ENCODE assay signal across 8 cellular contexts in the genomic region with DNA sequence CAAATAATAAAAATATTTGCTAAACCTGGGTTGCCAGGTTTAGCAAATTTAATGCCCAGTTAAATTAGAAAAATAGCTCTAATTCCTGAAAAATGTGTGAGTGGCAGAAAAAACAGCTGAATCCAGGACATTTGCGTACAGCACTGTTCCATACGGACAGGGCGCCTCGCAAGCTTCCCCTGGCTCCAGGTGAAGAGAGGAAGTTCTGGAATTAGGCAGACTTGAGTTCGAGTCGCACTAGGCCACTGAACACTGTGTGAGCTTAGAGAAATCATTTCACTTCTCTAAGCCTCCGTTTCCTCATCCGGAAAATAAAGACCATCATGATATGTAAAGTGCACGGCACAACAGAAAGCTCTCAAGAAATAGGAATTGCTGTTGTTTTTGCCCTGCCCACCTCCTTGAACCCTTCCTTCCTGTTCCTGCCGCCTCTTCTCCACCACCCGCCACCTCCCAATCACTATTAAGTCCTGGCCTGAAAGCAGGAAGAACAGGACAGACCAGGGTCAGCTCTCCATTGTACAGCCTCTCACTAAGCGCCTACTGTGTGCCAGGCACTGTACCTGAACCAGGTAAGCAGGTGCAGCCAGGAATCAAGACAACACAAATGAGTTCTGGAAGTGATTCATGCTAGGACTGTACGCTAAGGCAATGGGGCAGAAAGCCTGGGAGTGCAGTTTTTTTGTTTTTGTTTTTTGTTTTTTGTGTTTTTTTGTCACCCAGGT. TPM values are rescaled to one million over a fixed set of nuclear protein-coding genes. Genes with fewer than 3 reads are reported as not detected.
DNase-seq lines count a peak whose midpoint lies in the region; ATAC-seq and TF ChIP-seq lines count a peak whose summit lies in the region.

No MANE protein-coding gene starts in this region.

- peak overlapping the region; percentile 86 for H3K4me3 Mint-ChIP-seq in progenitor cell of endocrine pancreas (ENCODE audit: low read depth)

- H4K20me1 ChIP-seq in DOHH2 (ENCODE audit: control insufficient read depth, insufficient read depth, low read depth, low read length) = no peaks in the 10 kb centered on the region
- no peaks in the 10 kb centered on the region for H4K20me1 ChIP-seq in PC-3 (ENCODE audit: low read length)

- H3K9me2 ChIP-seq in DOHH2 (replicated peaks; ENCODE audit: control insufficient read depth, low read length) = no peaks in the 10 kb centered on the region
- no peaks in the 10 kb centered on the region for H3K9me2 ChIP-seq in PC-3 (replicated peaks; ENCODE audit: low read length)

- CTCF ChIA-PET in PC-3 (lab: Charles Lee) = no interaction called here

- H2AFZ ChIP-seq in PC-3 (ENCODE audit: low read length) = peak overlapping the region; percentile 94

- peaks cover 8% of the 10 kb centered on the region for H3K36me3 Mint-ChIP-seq in progenitor cell of endocrine pancreas (ENCODE audit: insufficient read depth)

- H3K4me2 ChIP-seq in DOHH2 (ENCODE audit: low read length) = peak overlapping the region; percentile 59
- peak overlapping the region; percentile 99 for H3K4me2 ChIP-seq in PC-3 (ENCODE audit: low read length)

- ATAC-seq in PC-3 = no peak

- H3K4me1 ChIP-seq in DOHH2 (ENCODE audit: control insufficient read depth, low read length) = peaks cover 15% of the 10 kb centered on the region
- peaks cover 12% of the 10 kb centered on the region for H3K4me1 ChIP-seq in PC-3 (ENCODE audit: insufficient read depth, low read length)
- H3K4me1 ChIP-seq in esophagus (ENCODE audit: control insufficient read depth in 2 of 2, insufficient read depth in 2 of 2, low read length in 1 of 2) = peaks cover 11 to 15% of the 10 kb centered on the region in 2 donors

- H3K36me3 ChIP-seq in DOHH2 (ENCODE audit: control insufficient read depth, low read length) = no peaks in the 10 kb centered on the region
- H3K36me3 ChIP-seq in PC-3 (ENCODE audit: low read depth, low read length) = 0 out of 2 replicates have a peak, but pooled peaks cover 2% of the 10 kb centered on the region
- H3K36me3 ChIP-seq in esophagus (ENCODE audit: control insufficient read depth in 2 of 2, insufficient read depth in 2 of 2, low read length in 1 of 2) = peaks cover 0 to 9% of the 10 kb centered on the region in 2 donors

- no peaks in the 10 kb centered on the region for H3K79me2 ChIP-seq in DOHH2 (ENCODE audit: control insufficient read depth, low read length)
- peaks cover 10% of the 10 kb centered on the region; the same call in 1 of the 2 replicates for H3K79me2 ChIP-seq in PC-3 (ENCODE audit: low read length)

- WGBS in esophagus, 2 donors = 34 to 55% methylated on average over 13 of the region's 13 CpGs

- H3K27me3 Mint-ChIP-seq in progenitor cell of endocrine pancreas = peaks cover 10% of the 10 kb centered on the region

- peaks cover 16% of the 10 kb centered on the region for H3K4me1 Mint-ChIP-seq in progenitor cell of endocrine pancreas (ENCODE audit: low read depth)

- DNase-seq in PC-3 (peak; percentile 20), progenitor cell of endocrine pancreas (ENCODE audit: low spot score, unreplicated experiment) (no peak), nucleus accumbens (lab: John Stamatoyannopoulos, UW) (no peak), amygdala (lab: John Stamatoyannopoulos, UW) (no peak), SIG-M5 treated with dmso at 0.1 percent for 504 hours (lab: John Stamatoyannopoulos, UW; ENCODE audit: unreplicated experiment) (no peak)
- DNase-seq in stimulated activated CD4-positive, alpha-beta T cell treated with anti-CD3 and anti-CD28 coated beads, Interleukin-1b, Interleukin-23, amount 100 ng/mL, for 48 hours = no peak

- no peak overlapping the region for H3K27ac Mint-ChIP-seq in progenitor cell of endocrine pancreas

- intact Hi-C loops in PC-3 (cut with micrococcal nuclease) = loop anchor here (1.0 kb wide), 1 partner anchor 38 kb away; no protein-coding TSS in a partner anchor

- H3K4me3 ChIP-seq in DOHH2 (ENCODE audit: low read length) = peak overlapping the region; percentile 71
- peak overlapping the region; percentile 81 for H3K4me3 ChIP-seq in PC-3 (ENCODE audit: low read length)
- H3K4me3 ChIP-seq in esophagus (ENCODE audit: low read depth in 1 of 2, low read length in 2 of 2) = peak overlapping the region; percentile 65 to 84

- no peaks in the 10 kb centered on the region for H3F3A ChIP-seq in DOHH2 (ENCODE audit: control insufficient read depth, insufficient read depth)
- no peaks in the 10 kb centered on the region for H3F3A ChIP-seq in PC-3 (ENCODE audit: low read length, unreplicated experiment)

- no TSS peak for BruUV-seq in PC-3 (replicated peaks; lab: Mats Ljungman, UMichigan)

- H3K9me3 ChIP-seq in DOHH2 (ENCODE audit: control insufficient read depth, insufficient read depth, low read length) (no peaks in the 10 kb centered on the region), PC-3 (ENCODE audit: low read length) (no peaks in the 10 kb centered on the region), esophagus (ENCODE audit: control insufficient read depth in 2 of 2, insufficient read depth in 1 of 2, low read depth in 1 of 2, low read length in 1 of 2) (no peaks in the 10 kb centered on the region)

- peak overlapping the region; percentile 71; the same call in 1 of the 2 replicates for H3K9ac ChIP-seq in PC-3 (ENCODE audit: low read length)

- no peaks in the 10 kb centered on the region for H3K9me3 Mint-ChIP-seq in progenitor cell of endocrine pancreas (ENCODE audit: low read depth)

- H3K27me3 ChIP-seq in DOHH2 (ENCODE audit: control insufficient read depth, low read length) = peaks cover 25% of the 10 kb centered on the region
- no peaks in the 10 kb centered on the region for H3K27me3 ChIP-seq in PC-3 (ENCODE audit: low read length)
- no peaks in the 10 kb centered on the region for H3K27me3 ChIP-seq in esophagus (ENCODE audit: control insufficient read depth in 1 of 2, insufficient read depth in 2 of 2, low read length in 2 of 2)

- POLR2A ChIA-PET in PC-3 (lab: Charles Lee; ENCODE audit: unreplicated experiment) = no interaction called here

- no peak for TF ChIP-seq CTCF in DOHH2 (IDR thresholded peaks at IDR 0.05; ENCODE audit: low read depth, low read length, poor library complexity, severe bottlenecking)
- TF ChIP-seq CTCF in PC-3 (conservative IDR thresholded peaks at IDR 0.05; ENCODE audit: low read depth, low read length) = no peak
- no peak for TF ChIP-seq CTCF in progenitor cell of endocrine pancreas (IDR thresholded peaks at IDR 0.05; ENCODE audit: unreplicated experiment)

- no peak overlapping the region for H3K27ac ChIP-seq in DOHH2 (ENCODE audit: low read depth, low read length)
- H3K27ac ChIP-seq in PC-3 (ENCODE audit: low read length) = no peak overlapping the region
- H3K27ac ChIP-seq in esophagus (ENCODE audit: low read depth in 2 of 2, low read length in 1 of 2) = peak overlapping the region in 1 of 2 donors; percentile 62

RNA-seq across cellular contexts. Expression of gene PHETA1, which starts 0.8 kb away (rescaled TPM):
- total RNA-seq in PC-3 (2014; rRNA removed) = 18.6 and 22.8 TPM in 2 replicates
- polyA plus RNA-seq in esophagus = 10 to 100 TPM in 1 of 2 donors, 1 to 10 TPM in 1; 9.0 to 10.0 TPM
- 31.3 and 32.9 TPM in 2 replicates for total RNA-seq in progenitor cell of endocrine pancreas

RNA-seq across cellular contexts. Expression of gene SH2B3, which starts 36.1 kb away (rescaled TPM):
- total RNA-seq in PC-3 (2014; rRNA removed) = 12.9 and 34.6 TPM in 2 replicates
- polyA plus RNA-seq in esophagus = 1 to 10 TPM in 1 of 2 donors, under 1 TPM in 1; 0.79 to 1.8 TPM
- total RNA-seq in progenitor cell of endocrine pancreas = 0.72 and 1.5 TPM in 2 replicates
